8 cellular contexts compared by ENCODE assay signal in the genomic region with DNA sequence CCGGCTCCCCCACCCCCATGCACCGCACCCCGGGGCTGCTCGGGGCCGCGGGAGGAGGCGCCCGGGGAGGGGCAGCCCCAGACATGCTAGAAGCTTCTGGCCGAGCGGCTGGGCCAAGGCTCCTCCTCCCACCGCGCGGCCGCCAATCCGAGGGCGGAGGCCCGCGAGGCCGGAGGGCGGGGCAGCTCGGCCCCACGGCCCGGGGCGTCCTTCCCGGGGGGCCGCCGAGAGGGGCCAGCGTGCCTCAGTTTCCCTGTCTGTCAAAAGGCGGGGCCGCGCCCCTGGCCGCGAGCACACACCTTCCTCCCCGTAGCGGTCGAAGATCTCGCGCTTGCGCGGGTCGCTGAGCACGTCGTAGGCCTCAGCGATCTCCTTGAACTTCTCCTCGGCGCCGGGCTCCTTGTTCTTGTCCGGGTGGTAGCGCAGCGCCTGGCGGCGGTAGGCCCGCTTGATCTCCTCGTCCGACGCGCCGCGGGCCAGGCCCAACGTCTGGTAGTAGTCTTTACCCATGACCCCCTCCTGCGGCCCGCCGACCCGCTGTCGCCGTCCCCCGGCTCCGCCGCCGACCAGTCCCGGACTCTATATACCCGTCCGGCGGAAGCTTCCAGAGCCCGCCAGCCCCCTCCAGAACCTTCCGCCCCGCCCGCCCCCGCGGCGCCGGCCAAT. TPM values are rescaled to one million over a fixed set of nuclear protein-coding genes. Genes with fewer than 3 reads are reported as not detected.
DNase-seq lines count a peak whose midpoint lies in the region; ATAC-seq and TF ChIP-seq lines count a peak whose summit lies in the region.

Gene DNAJB1, minus strand, starts transcription at position 558 of the 666 bp plus-strand sequence. Its CDS starts 48 bp downstream, at position 510.

- H3K27me3 ChIP-seq in Peyer's patch (no peaks in the 10 kb centered on the region), upper lobe of right lung (no peaks in the 10 kb centered on the region)

- peak; percentile 96 for TF ChIP-seq POLR2A in Peyer's patch (IDR thresholded peaks at IDR 0.05)

- intact Hi-C loops in upper lobe of right lung (cut with DNase I), result no loop called here

- ATAC-seq in GM19324 (IDR thresholded peaks at IDR 0.05; ENCODE audit: low FRiP score, unreplicated experiment), result peak; percentile 78
- peak; percentile 67 for ATAC-seq in HG03432 (IDR thresholded peaks at IDR 0.05; ENCODE audit: unreplicated experiment)
- ATAC-seq in upper lobe of right lung, result peak; percentile 83

- H3K36me3 ChIP-seq in Peyer's patch (peaks cover 0 to 31% (median 0%) of the 10 kb centered on the region in 3 donors), upper lobe of right lung (peaks cover 29% of the 10 kb centered on the region)

- H3K4me3 ChIP-seq in Peyer's patch (peak within 1 kb of the TSS; percentile 72 to 100 (median 92)), upper lobe of right lung (peak within 1 kb of the TSS; percentile 98)

- TF ChIP-seq CTCF in Peyer's patch (IDR thresholded peaks at IDR 0.05) (peak in 1 of 6 experiments; percentile 20), upper lobe of right lung (IDR thresholded peaks at IDR 0.05) (no peak)

- H3K27ac ChIP-seq in Peyer's patch (peak within 1 kb of the TSS; percentile 99 to 100 (median 100)), upper lobe of right lung (peak within 1 kb of the TSS; percentile 99)

- H3K9me3 ChIP-seq in Peyer's patch (no peaks in the 10 kb centered on the region), upper lobe of right lung (no peaks in the 10 kb centered on the region)

- H3K4me1 ChIP-seq in Peyer's patch, result peaks cover 0 to 44% (median 18%) of the 10 kb centered on the region in 4 donors
- peaks cover 35% of the 10 kb centered on the region for H3K4me1 ChIP-seq in upper lobe of right lung

- DNase-seq in COR-L47 (lab: John Stamatoyannopoulos, UW) (peak; percentile 61), Peyer's patch (peak; percentile 72 to 91 (median 90)), glomerular endothelial cell (ENCODE audit: extremely low read depth, low read depth, low spot score) (no peak), nucleus accumbens (lab: John Stamatoyannopoulos, UW) (peak in 52 of 56 donors; percentile 57 to 100 (median 81)), upper lobe of right lung (peak; percentile 94)
- peak; percentile 56 for DNase-seq in activated naive CD4-positive, alpha-beta T cell treated with anti-CD3 and anti-CD28 coated beads, Interleukin-2, amount 50 U/mL, for 16 hours

RNA-seq across cellular contexts. Expression of gene DNAJB1, which starts in this region (rescaled TPM):
- total RNA-seq in Peyer's patch, result 10 to 100 TPM; 34.5 to 60.2 (median 54.1) TPM
- 73.6 and 84.1 TPM in 2 replicates for total RNA-seq in glomerular endothelial cell
- total RNA-seq in upper lobe of right lung, result 99.7 TPM
